In the genomic region with DNA sequence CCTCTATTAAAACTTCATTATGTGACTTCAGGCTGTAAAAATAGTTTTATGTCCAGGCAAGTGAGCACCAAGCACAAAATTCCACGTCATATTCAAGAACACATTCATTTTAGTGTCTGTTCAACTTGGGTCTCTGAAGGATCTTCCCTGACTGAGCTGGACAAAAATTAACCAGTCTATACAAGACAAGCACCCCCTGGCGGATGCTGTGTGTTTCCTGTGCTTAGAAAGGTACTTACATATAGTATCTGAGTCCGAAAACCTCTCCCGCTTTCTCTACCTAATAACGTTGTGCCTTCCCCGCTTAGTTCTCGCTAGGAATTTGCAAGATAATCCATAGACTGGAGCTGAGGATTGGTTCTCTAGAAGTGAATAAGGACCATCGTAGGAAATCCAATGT, we compare ENCODE assay signal across 8 cellular contexts.
DNase-seq lines count a peak whose midpoint lies in the region; ATAC-seq and TF ChIP-seq lines count a peak whose summit lies in the region.

No MANE protein-coding gene starts in this region.

- in situ Hi-C loops in gastrocnemius medialis (cut with MboI; ENCODE audit: low sequenced_read_pairs in 4 of 4) = no loop called here

- H3K4me3 ChIP-seq in epithelial cell of esophagus (ENCODE audit: low read length) = no peak overlapping the region
- no peak overlapping the region for H3K4me3 ChIP-seq in gastrocnemius medialis

- H3K27me3 ChIP-seq in gastrocnemius medialis = no peaks in the 10 kb centered on the region

- H3K36me3 Mint-ChIP-seq in stimulated activated effector memory CD8-positive, alpha-beta T cell treated with anti-CD3 and anti-CD28 coated beads, Interleukin-12 subunit alpha, Interleukin-12 subunit beta, amount 100 ng/mL, for 72 hours = no peaks in the 10 kb centered on the region

- H3K9me3 ChIP-seq in gastrocnemius medialis = no peaks in the 10 kb centered on the region

- ATAC-seq in GM21360 (IDR thresholded peaks at IDR 0.05; ENCODE audit: unreplicated experiment) = peak; percentile 71
- no peak for ATAC-seq in gastrocnemius medialis
- ATAC-seq in stimulated activated effector memory CD8-positive, alpha-beta T cell treated with anti-CD3 and anti-CD28 coated beads, Interleukin-12 subunit alpha, Interleukin-12 subunit beta, amount 100 ng/mL, for 72 hours = no peak

- no peak for TF ChIP-seq POLR2A in gastrocnemius medialis (IDR thresholded peaks at IDR 0.05)

- peaks cover 8% of the 10 kb centered on the region for H3K9me3 Mint-ChIP-seq in stimulated activated effector memory CD8-positive, alpha-beta T cell treated with anti-CD3 and anti-CD28 coated beads, Interleukin-12 subunit alpha, Interleukin-12 subunit beta, amount 100 ng/mL, for 72 hours

- H3K4me1 ChIP-seq in gastrocnemius medialis = no peaks in the 10 kb centered on the region

- intact Hi-C loops in gastrocnemius medialis (cut with DNase I; ENCODE audit: low total_unique reads) = no loop called here

- TF ChIP-seq CTCF in AG09319 (IDR thresholded peaks at IDR 0.05; ENCODE audit: low read depth, low read length) = peak; percentile 6
- TF ChIP-seq CTCF in epithelial cell of esophagus (IDR thresholded peaks at IDR 0.05; ENCODE audit: insufficient read depth, low read depth, low read length, missing control alignments) = peak; percentile 38
- TF ChIP-seq CTCF in gastrocnemius medialis (IDR thresholded peaks at IDR 0.05 in 4 of 5, conservative IDR thresholded peaks at IDR 0.05 in 1 of 5) = no peak

- no peak for DNase-seq in AG09319 (ENCODE audit: extremely low read depth, low read depth)
- DNase-seq in NCI-H1694 treated with DMSO at 0.1 percent for 48 hours (lab: John Stamatoyannopoulos, UW) = peak; percentile 1
- DNase-seq in epithelial cell of esophagus (ENCODE audit: low read depth) = peak; percentile 60
- peak; percentile 35 for DNase-seq in superior temporal gyrus (ENCODE audit: extremely low spot score)
- no peak for DNase-seq in NCI-H446 (lab: John Stamatoyannopoulos, UW)
- no peak for DNase-seq in gastrocnemius medialis
- no peak for DNase-seq in stimulated activated effector memory CD8-positive, alpha-beta T cell treated with anti-CD3 and anti-CD28 coated beads, Interleukin-12 subunit alpha, Interleukin-12 subunit beta, amount 100 ng/mL, for 72 hours (ENCODE audit: low spot score in 2 of 2)

- no peaks in the 10 kb centered on the region for H3K4me1 Mint-ChIP-seq in stimulated activated effector memory CD8-positive, alpha-beta T cell treated with anti-CD3 and anti-CD28 coated beads, Interleukin-12 subunit alpha, Interleukin-12 subunit beta, amount 100 ng/mL, for 72 hours

- no peak overlapping the region for H3K27ac ChIP-seq in gastrocnemius medialis

- no peak overlapping the region for H3K4me3 Mint-ChIP-seq in stimulated activated effector memory CD8-positive, alpha-beta T cell treated with anti-CD3 and anti-CD28 coated beads, Interleukin-12 subunit alpha, Interleukin-12 subunit beta, amount 100 ng/mL, for 72 hours

- no peaks in the 10 kb centered on the region for H3K36me3 ChIP-seq in gastrocnemius medialis

- no peak overlapping the region for H3K27ac Mint-ChIP-seq in stimulated activated effector memory CD8-positive, alpha-beta T cell treated with anti-CD3 and anti-CD28 coated beads, Interleukin-12 subunit alpha, Interleukin-12 subunit beta, amount 100 ng/mL, for 72 hours

Comparison
In these comparisons a context has a peak if more than half of its experiments do, and no peak if none do; other contexts are left out.
1. DNase-seq: peak in NCI-H1694 treated with DMSO at 0.1 percent for 48 hours (single experiment), epithelial cell of esophagus (single experiment) and superior temporal gyrus (single experiment); none in AG09319 (single experiment), NCI-H446 (0 of 2), gastrocnemius medialis (0 of 2) and stimulated activated effector memory CD8-positive, alpha-beta T cell treated with anti-CD3 and anti-CD28 coated beads, Interleukin-12 subunit alpha, Interleukin-12 subunit beta, amount 100 ng/mL, for 72 hours (0 of 2).
2. CTCF ChIP-seq: peak in AG09319 (single experiment) and epithelial cell of esophagus (single experiment); none in gastrocnemius medialis (0 of 5).